ENCODE assay signal across 9 cellular contexts in the genomic region with DNA sequence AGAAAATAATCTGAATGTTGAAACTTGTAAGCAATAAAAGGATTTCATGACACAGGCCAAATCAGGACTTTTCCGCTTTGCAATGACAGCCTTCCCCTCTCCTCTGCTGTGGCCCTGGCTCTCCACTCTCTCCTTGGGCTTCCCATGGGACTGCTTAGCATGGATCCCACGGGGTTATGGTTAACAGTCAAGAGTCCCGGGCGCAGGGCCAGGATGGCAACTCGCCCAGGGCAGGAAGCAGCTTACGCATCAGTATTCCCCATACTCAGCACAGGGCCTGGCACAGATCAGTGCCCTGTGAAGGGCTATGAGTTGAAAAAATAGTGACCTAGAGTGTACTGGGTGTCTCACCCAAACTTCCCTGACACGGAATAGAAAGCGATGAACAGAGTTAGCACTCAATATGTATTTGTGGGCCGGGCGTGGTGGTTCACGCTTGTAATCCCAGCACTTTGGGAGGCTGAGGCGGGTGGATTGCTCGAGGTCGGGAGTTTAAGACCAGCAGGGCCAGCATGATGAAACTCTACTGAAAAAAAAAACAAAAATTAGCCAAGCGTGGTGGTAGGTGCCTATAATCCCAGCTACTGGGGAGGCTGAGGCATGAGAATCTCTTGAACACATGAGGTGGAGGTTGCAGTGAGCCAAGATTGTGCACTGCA. TPM values are rescaled to one million over a fixed set of nuclear protein-coding genes. Genes with fewer than 3 reads are reported as not detected.
DNase-seq lines count a peak whose midpoint lies in the region; ATAC-seq and TF ChIP-seq lines count a peak whose summit lies in the region.
"Had no signal": no experiment of that assay in that cellular context is flagged by ENCODE, and none has a peak within 500 bp of the region (broad histone marks: within the 10 kb centered on the region; RNA-seq: fewer than 3 reads in every experiment).

No MANE protein-coding gene starts in this region.

- no peak overlapping the region for H3K9ac ChIP-seq in fibroblast of lung (ENCODE audit: insufficient read depth, low read length)

- no peak overlapping the region for H3K4me3 Mint-ChIP-seq in activated CD4-positive, alpha-beta T cell treated with anti-CD3 and anti-CD28 coated beads, Interleukin-2, amount 10 ng/mL, durations not matched to agents 7 days and 5 days
- H3K4me3 Mint-ChIP-seq: dendritic cell treated with granulocyte-macrophage colony-stimulating factor and Interleukin-4, amounts not matched to agents 40 ng/mL and 50 ng/mL, for 4 days had no signal

- no peak overlapping the region for H2AFZ ChIP-seq in fibroblast of lung (ENCODE audit: low read length)

- H3K27me3 ChIP-seq in fibroblast of lung (ENCODE audit: control insufficient read depth, insufficient read depth, low read length): peaks cover 6% of the 10 kb centered on the region

- H3K27ac Mint-ChIP-seq in activated CD4-positive, alpha-beta T cell treated with anti-CD3 and anti-CD28 coated beads, Interleukin-2, amount 10 ng/mL, durations not matched to agents 7 days and 5 days: no peak overlapping the region
- H3K27ac Mint-ChIP-seq: dendritic cell treated with granulocyte-macrophage colony-stimulating factor and Interleukin-4, amounts not matched to agents 40 ng/mL and 50 ng/mL, for 4 days had no signal

- no peaks in the 10 kb centered on the region for H3K9me3 ChIP-seq in fibroblast of lung (ENCODE audit: control insufficient read depth, insufficient read depth, low read depth, low read length)

- H3K27ac ChIP-seq in fibroblast of lung (ENCODE audit: insufficient read depth, low read length): no peak overlapping the region

- H3K4me3 ChIP-seq in fibroblast of lung (replicated peaks in 1 of 4; ENCODE audit: control extremely low read depth in 1 of 4, insufficient read depth in 1 of 4, low read depth in 3 of 4, low read length in 4 of 4): no peak overlapping the region

- no peak for TF ChIP-seq CTCF in fibroblast of lung (conservative IDR thresholded peaks at IDR 0.05 in 1 of 2, IDR thresholded peaks at IDR 0.05 in 1 of 2; ENCODE audit: low read depth in 1 of 2, low read length in 2 of 2)

- CTCF ChIA-PET in activated CD4-positive, alpha-beta T cell treated with anti-CD3 and anti-CD28 coated beads, Interleukin-2, amount 10 ng/mL, durations not matched to agents 7 days and 5 days (lab: Charles Lee): interaction anchor here (0.6 to 1.7 kb wide), 5 partner anchors 8 to 915 kb away, joined by 3 to 4 read pairs (median 4); no protein-coding TSS in a partner anchor

- POLR2A ChIA-PET in activated CD4-positive, alpha-beta T cell treated with anti-CD3 and anti-CD28 coated beads, Interleukin-2, amount 10 ng/mL, durations not matched to agents 7 days and 5 days (lab: Charles Lee): no interaction called here

- no peaks in the 10 kb centered on the region for H3K79me2 ChIP-seq in fibroblast of lung (ENCODE audit: control insufficient read depth, insufficient read depth, low read length)

- H3K36me3 ChIP-seq in fibroblast of lung (ENCODE audit: control insufficient read depth, insufficient read depth, low read length): no peaks in the 10 kb centered on the region

- H4K20me1 ChIP-seq in fibroblast of lung (ENCODE audit: control insufficient read depth, extremely low read depth, insufficient read depth, low read length): no peaks in the 10 kb centered on the region

- H3K4me2 ChIP-seq in fibroblast of lung (ENCODE audit: extremely low read depth, insufficient read depth, low read length): no peak overlapping the region

- no peak for ATAC-seq in GM18511 (IDR thresholded peaks at IDR 0.05; ENCODE audit: unreplicated experiment)

- no peaks in the 10 kb centered on the region for H3K36me3 Mint-ChIP-seq in activated CD4-positive, alpha-beta T cell treated with anti-CD3 and anti-CD28 coated beads, Interleukin-2, amount 10 ng/mL, durations not matched to agents 7 days and 5 days (ENCODE audit: low read depth)

- no peaks in the 10 kb centered on the region for H3K9me3 Mint-ChIP-seq in activated CD4-positive, alpha-beta T cell treated with anti-CD3 and anti-CD28 coated beads, Interleukin-2, amount 10 ng/mL, durations not matched to agents 7 days and 5 days
- H3K9me3 Mint-ChIP-seq: dendritic cell treated with granulocyte-macrophage colony-stimulating factor and Interleukin-4, amounts not matched to agents 40 ng/mL and 50 ng/mL, for 4 days had no signal

- no peaks in the 10 kb centered on the region for H3K4me1 Mint-ChIP-seq in activated CD4-positive, alpha-beta T cell treated with anti-CD3 and anti-CD28 coated beads, Interleukin-2, amount 10 ng/mL, durations not matched to agents 7 days and 5 days

- peaks cover 4% of the 10 kb centered on the region for H3K27me3 Mint-ChIP-seq in activated CD4-positive, alpha-beta T cell treated with anti-CD3 and anti-CD28 coated beads, Interleukin-2, amount 10 ng/mL, durations not matched to agents 7 days and 5 days

- H3K4me1 ChIP-seq in fibroblast of lung (ENCODE audit: control insufficient read depth, extremely low read depth, insufficient read depth, low read length): peaks cover 8% of the 10 kb centered on the region

- DNase-seq in EH (ENCODE audit: low read depth): peak; percentile 77
- peak; percentile 31 for DNase-seq in NCI-H526 treated with DMSO at 0.1 percent for 48 hours (lab: John Stamatoyannopoulos, UW)
- peak; percentile 93 to 97 for DNase-seq in fibroblast of lung (ENCODE audit: low read depth in 2 of 2)
- DNase-seq in putamen (ENCODE audit: low spot score): peak; percentile 88
- DNase-seq in activated CD4-positive, alpha-beta T cell treated with anti-CD3 and anti-CD28 coated beads, Interleukin-2, amount 10 ng/mL, durations not matched to agents 7 days and 5 days: no peak
- no peak for DNase-seq in Kasumi-1 (lab: John Stamatoyannopoulos, UW)
- no peak for DNase-seq in stimulated activated CD4-positive, alpha-beta T cell treated with anti-CD3 and anti-CD28 coated beads, Interleukin-4, amount 100 ng/mL, for 4 hours

RNA-seq across cellular contexts. Expression of a gene that starts 29.1 kb away (rescaled TPM):
- not detected in 2 replicates for total RNA-seq in fibroblast of lung
- 0.03 TPM in 1 of 2 replicates, not detected in the other for polyA plus RNA-seq in fibroblast of lung
- polyA plus RNA-seq in fibroblast of lung (2012): not detected in 2 replicates
- not detected in 2 replicates for polyA minus RNA-seq in fibroblast of lung (ENCODE audit: low replicate concordance)
- total RNA-seq in activated CD4-positive, alpha-beta T cell treated with anti-CD3 and anti-CD28 coated beads, Interleukin-2, amount 10 ng/mL, durations not matched to agents 7 days and 5 days: not detected

Comparison
In these comparisons a context has a peak if more than half of its experiments do, and no peak if none do; other contexts are left out.
1. DNase-seq: peak in EH (single experiment), NCI-H526 treated with DMSO at 0.1 percent for 48 hours (single experiment), fibroblast of lung (2 of 2) and putamen (single experiment); none in activated CD4-positive, alpha-beta T cell treated with anti-CD3 and anti-CD28 coated beads, Interleukin-2, amount 10 ng/mL, durations not matched to agents 7 days and 5 days (single experiment), Kasumi-1 (0 of 2) and stimulated activated CD4-positive, alpha-beta T cell treated with anti-CD3 and anti-CD28 coated beads, Interleukin-4, amount 100 ng/mL, for 4 hours (0 of 2).